In genomic region chr10:119197921-119198320, GRCh38 we compare ENCODE assay signal across 16 cellular contexts. TPM values are rescaled to one million over a fixed set of nuclear protein-coding genes. Genes with fewer than 3 reads are reported as not detected.
A peak's percentile ranks its signal among the peaks of the same experiment; 100 is the strongest.
DNase-seq lines count a peak whose midpoint lies in the region; ATAC-seq, FAIRE-seq and TF ChIP-seq lines count a peak whose summit lies in the region.
"Had no signal": no experiment of that assay in that cellular context is flagged by ENCODE, and none has a peak within 500 bp of the region (broad histone marks: within the 10 kb centered on the region; RNA-seq: fewer than 3 reads in every experiment).

No MANE protein-coding gene starts in this region.

- DNase-seq in HS-5 (ENCODE audit: low read depth) (peak; percentile 41), foreskin keratinocyte (peak in 1 of 2 donors; percentile 92), GM10266 (ENCODE audit: extremely low spot score) (no peak), small intestine (no peak), NCI-H1436 (lab: John Stamatoyannopoulos, UW) (no peak)
- DNase-seq: naive B cell, NCI-H1048, NCI-H526 treated with DMSO at 0.1 percent for 48 hours had no signal

- no peak overlapping the region; a peak in 1 of 22 replicates for H3K9ac ChIP-seq in BLaER1 treated with 17β-estradiol and CSF1 and Interleukin-3, amounts not matched to agents 10 nM and 100 nM

- no peaks in the 10 kb centered on the region for H3K9me3 ChIP-seq in BLaER1 treated with 17β-estradiol and CSF1 and Interleukin-3, amounts not matched to agents 10 nM and 100 nM (replicated peaks in 1 of 11)
- no peaks in the 10 kb centered on the region for H3K9me3 ChIP-seq in small intestine (ENCODE audit: control insufficient read depth, low read depth)
- H3K9me3 ChIP-seq: HAP-1, vagina had no signal

- peak overlapping the region in 8 of 11 experiments; percentile 1 to 40 (median 14); a peak in 9 of 22 replicates for H3K4me2 ChIP-seq in BLaER1 treated with 17β-estradiol and CSF1 and Interleukin-3, amounts not matched to agents 10 nM and 100 nM

- no peak overlapping the region for H3K27ac ChIP-seq in BLaER1 treated with 17β-estradiol and CSF1 and Interleukin-3, amounts not matched to agents 10 nM and 100 nM
- H3K27ac ChIP-seq in foreskin keratinocyte = no peak overlapping the region
- H3K27ac ChIP-seq in small intestine (ENCODE audit: low read depth in 1 of 2, low read length in 1 of 2) = no peak overlapping the region
- H3K27ac ChIP-seq: SK-N-MC, vagina had no signal

- H3K27me3 ChIP-seq in BLaER1 treated with 17β-estradiol and CSF1 and Interleukin-3, amounts not matched to agents 10 nM and 100 nM = peaks cover 0 to 4% (median 0%) of the 10 kb centered on the region in 11 experiments; a peak in 1 of 22 replicates
- no peaks in the 10 kb centered on the region for H3K27me3 ChIP-seq in foreskin keratinocyte
- H3K27me3 ChIP-seq in small intestine (ENCODE audit: control insufficient read depth in 2 of 2, insufficient read depth in 2 of 2, low read length in 2 of 2) = no peaks in the 10 kb centered on the region
- H3K27me3 ChIP-seq: vagina had no signal

- peak overlapping the region; percentile 58 for H3K27ac Mint-ChIP-seq in activated naive CD8-positive, alpha-beta T cell

- H3K9me3 Mint-ChIP-seq in activated naive CD8-positive, alpha-beta T cell (ENCODE audit: low read depth) = no peaks in the 10 kb centered on the region
- H3K9me3 Mint-ChIP-seq: naive B cell had no signal

- TF ChIP-seq CTCF in foreskin keratinocyte (conservative IDR thresholded peaks at IDR 0.05) = no peak
- TF ChIP-seq CTCF in GM10266 (IDR thresholded peaks at IDR 0.05; ENCODE audit: control insufficient read depth, insufficient read depth, low read depth, missing control alignments) = no peak

- H3K4me1 ChIP-seq in BLaER1 treated with 17β-estradiol and CSF1 and Interleukin-3, amounts not matched to agents 10 nM and 100 nM = peaks cover 0 to 13% (median 7%) of the 10 kb centered on the region in 10 experiments; a peak in 8 of 20 replicates
- H3K4me1 ChIP-seq in foreskin keratinocyte = peaks cover 32% of the 10 kb centered on the region
- no peaks in the 10 kb centered on the region for H3K4me1 ChIP-seq in small intestine (ENCODE audit: control insufficient read depth in 2 of 2, insufficient read depth in 1 of 2, low read depth in 1 of 2, low read length in 1 of 2)
- H3K4me1 ChIP-seq: vagina had no signal

- no peaks in the 10 kb centered on the region for H4K20me1 ChIP-seq in BLaER1 treated with 17β-estradiol and CSF1 and Interleukin-3, amounts not matched to agents 10 nM and 100 nM

- H3K4me1 Mint-ChIP-seq in activated naive CD8-positive, alpha-beta T cell (ENCODE audit: low read depth) = peaks cover 19% of the 10 kb centered on the region

- H3K27me3 Mint-ChIP-seq in activated naive CD8-positive, alpha-beta T cell = no peaks in the 10 kb centered on the region

- FAIRE-seq in small intestine (lab: Jason Lieb, UNC) = no peak
- FAIRE-seq: endometrium had no signal

- no peaks in the 10 kb centered on the region for H3K36me3 ChIP-seq in BLaER1 treated with 17β-estradiol and CSF1 and Interleukin-3, amounts not matched to agents 10 nM and 100 nM
- H3K36me3 ChIP-seq in small intestine (ENCODE audit: control insufficient read depth in 2 of 2, insufficient read depth in 2 of 2, low read length in 2 of 2) = no peaks in the 10 kb centered on the region
- H3K36me3 ChIP-seq: HAP-1, vagina had no signal

- H3K36me3 Mint-ChIP-seq in activated naive CD8-positive, alpha-beta T cell = no peaks in the 10 kb centered on the region
- H3K36me3 Mint-ChIP-seq: naive B cell had no signal

- WGBS in small intestine, 3 donors = 66 to 71% (median 69%) methylated on average over 4 of the region's 4 CpGs

- no peak overlapping the region for H3K4me3 ChIP-seq in BLaER1 treated with 17β-estradiol and CSF1 and Interleukin-3, amounts not matched to agents 10 nM and 100 nM
- no peak overlapping the region for H3K4me3 ChIP-seq in small intestine (ENCODE audit: low read depth in 1 of 2, low read length in 2 of 2)
- H3K4me3 ChIP-seq: HAP-1, SK-N-MC, vagina had no signal

- H3K4me3 Mint-ChIP-seq in activated naive CD8-positive, alpha-beta T cell = peak overlapping the region; percentile 45
- H3K4me3 Mint-ChIP-seq: naive B cell had no signal

- ATAC-seq in foreskin keratinocyte (peak; percentile 71), HG02938 (IDR thresholded peaks at IDR 0.05; ENCODE audit: unreplicated experiment) (no peak)
- ATAC-seq: sciatic nerve had no signal

RNA-seq across cellular contexts. Expression of gene GRK5, which starts 9.4 kb away (rescaled TPM):
- total RNA-seq in foreskin keratinocyte = 14.8 and 16.8 TPM in 2 replicates
- polyA plus RNA-seq in foreskin keratinocyte (10.4 and 11.5 TPM in 2 replicates), small intestine (10 to 100 TPM; 24.4 to 50.5 (median 27.7) TPM)

RNA-seq across cellular contexts. Expression of gene PRDX3, which starts 19.3 kb away (rescaled TPM):
- 166 and 183 TPM in 2 replicates for total RNA-seq in foreskin keratinocyte
- polyA plus RNA-seq in foreskin keratinocyte (142 and 187 TPM in 2 replicates), small intestine (100 to 1,000 TPM; 134 to 222 (median 201) TPM)

RNA-seq across cellular contexts. Expression of gene SFXN4, which starts 32.4 kb away (rescaled TPM):
- 29.4 and 36.2 TPM in 2 replicates for total RNA-seq in foreskin keratinocyte
- polyA plus RNA-seq in foreskin keratinocyte (28.4 and 40.1 TPM in 2 replicates), small intestine (10 to 100 TPM; 54.3 to 63.7 (median 54.6) TPM)
